9 cellular contexts compared by ENCODE assay signal in the genomic region with DNA sequence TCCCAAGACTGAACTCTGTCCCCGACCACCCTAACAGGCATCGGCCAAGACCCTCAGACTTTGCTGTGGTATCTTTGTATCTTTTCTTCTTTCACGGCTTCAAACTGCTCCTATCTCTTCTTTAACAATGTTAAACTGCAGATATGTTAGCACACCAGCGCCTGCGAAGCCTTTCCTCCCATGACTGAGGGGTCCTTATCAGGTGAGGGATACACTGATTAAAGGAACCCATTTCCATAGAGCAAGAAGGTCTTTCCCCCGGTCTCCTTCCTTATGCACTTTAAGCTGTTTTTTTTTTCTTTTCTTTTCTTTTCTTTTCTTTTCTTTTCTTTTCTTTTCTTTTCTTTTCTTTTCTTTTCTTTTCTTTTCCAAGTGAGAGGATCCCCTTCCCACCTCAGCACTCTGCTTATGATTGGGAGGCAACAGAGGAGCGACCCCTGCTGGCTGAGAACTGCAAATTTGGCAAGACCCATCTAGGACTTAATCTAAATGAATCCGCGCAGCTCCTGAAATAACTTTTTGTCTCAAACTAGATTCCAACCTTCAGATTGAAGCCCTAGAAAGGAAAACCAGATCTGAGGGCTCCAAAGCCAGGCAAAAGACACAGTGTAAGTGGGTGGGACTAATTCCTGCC.
DNase-seq lines count a peak whose midpoint lies in the region; ATAC-seq and TF ChIP-seq lines count a peak whose summit lies in the region.
"Had no signal": no experiment of that assay in that cellular context is flagged by ENCODE, and none has a peak within 500 bp of the region (broad histone marks: within the 10 kb centered on the region; RNA-seq: fewer than 3 reads in every experiment).

No MANE protein-coding gene starts in this region.

- 0 out of 3 replicates have a peak, but pooled peaks have one; percentile 53 for ATAC-seq in SK-N-SH treated with all-trans-retinoic acid at 6 μM for 48 hours
- ATAC-seq in left cardiac atrium: no peak
- no peak for ATAC-seq in GM19324 (IDR thresholded peaks at IDR 0.05; ENCODE audit: low FRiP score, unreplicated experiment)
- no peak for ATAC-seq in HG03457 (IDR thresholded peaks at IDR 0.05; ENCODE audit: unreplicated experiment)
- ATAC-seq: left colon had no signal

- TF ChIP-seq CTCF in GM13976 (IDR thresholded peaks at IDR 0.05; ENCODE audit: borderline replicate concordance, control extremely low read depth, extremely low read depth, insufficient read depth, missing control alignments): peak; percentile 63

- intact Hi-C loops in left cardiac atrium (cut with DNase I): no loop called here

- in situ Hi-C loops in GM13976 (cut with MboI; ENCODE audit: low sequenced_read_pairs, unreplicated experiment): no loop called here

- DNase-seq in A172 (ENCODE audit: low spot score) (peak; percentile 19), GM13976 (ENCODE audit: low spot score) (no peak), left cardiac atrium (peak; percentile 44), DMS79 (lab: John Stamatoyannopoulos, UW) (no peak), NCI-H524 treated with DMSO at 0.1 percent for 48 hours (lab: John Stamatoyannopoulos, UW) (no peak)

TF ChIP-seq in SK-N-SH treated with all-trans-retinoic acid at 6 μM for 48 hours, 23 proteins besides CTCF, POLR2A, EP300 and RAD21:
- TF ChIP-seq ZNF565 (CRISPR knock-in tag; conservative IDR thresholded peaks at IDR 0.05; ENCODE audit: low read depth) (no peak), ZFP30 (CRISPR knock-in tag; IDR thresholded peaks at IDR 0.05) (no peak), ZC3H10 (CRISPR knock-in tag; IDR thresholded peaks at IDR 0.05) (no peak), TCF4 (CRISPR knock-in tag; IDR thresholded peaks at IDR 0.05; ENCODE audit: borderline replicate concordance) (no peak), RARB (CRISPR knock-in tag; IDR thresholded peaks at IDR 0.05) (no peak), OSR1 (CRISPR knock-in tag; IDR thresholded peaks at IDR 0.05) (no peak), ISL1 (CRISPR knock-in tag; IDR thresholded peaks at IDR 0.05) (no peak)
- TF ChIP-seq, protein P1, sequence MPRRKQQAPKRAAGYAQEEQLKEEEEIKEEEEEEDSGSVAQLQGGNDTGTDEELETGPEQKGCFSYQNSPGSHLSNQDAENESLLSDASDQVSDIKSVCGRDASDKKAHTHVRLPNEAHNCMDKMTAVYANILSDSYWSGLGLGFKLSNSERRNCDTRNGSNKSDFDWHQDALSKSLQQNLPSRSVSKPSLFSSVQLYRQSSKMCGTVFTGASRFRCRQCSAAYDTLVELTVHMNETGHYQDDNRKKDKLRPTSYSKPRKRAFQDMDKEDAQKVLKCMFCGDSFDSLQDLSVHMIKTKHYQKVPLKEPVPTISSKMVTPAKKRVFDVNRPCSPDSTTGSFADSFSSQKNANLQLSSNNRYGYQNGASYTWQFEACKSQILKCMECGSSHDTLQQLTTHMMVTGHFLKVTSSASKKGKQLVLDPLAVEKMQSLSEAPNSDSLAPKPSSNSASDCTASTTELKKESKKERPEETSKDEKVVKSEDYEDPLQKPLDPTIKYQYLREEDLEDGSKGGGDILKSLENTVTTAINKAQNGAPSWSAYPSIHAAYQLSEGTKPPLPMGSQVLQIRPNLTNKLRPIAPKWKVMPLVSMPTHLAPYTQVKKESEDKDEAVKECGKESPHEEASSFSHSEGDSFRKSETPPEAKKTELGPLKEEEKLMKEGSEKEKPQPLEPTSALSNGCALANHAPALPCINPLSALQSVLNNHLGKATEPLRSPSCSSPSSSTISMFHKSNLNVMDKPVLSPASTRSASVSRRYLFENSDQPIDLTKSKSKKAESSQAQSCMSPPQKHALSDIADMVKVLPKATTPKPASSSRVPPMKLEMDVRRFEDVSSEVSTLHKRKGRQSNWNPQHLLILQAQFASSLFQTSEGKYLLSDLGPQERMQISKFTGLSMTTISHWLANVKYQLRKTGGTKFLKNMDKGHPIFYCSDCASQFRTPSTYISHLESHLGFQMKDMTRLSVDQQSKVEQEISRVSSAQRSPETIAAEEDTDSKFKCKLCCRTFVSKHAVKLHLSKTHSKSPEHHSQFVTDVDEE (CRISPR knock-in tag; IDR thresholded peaks at IDR 0.05): no peak
- TF ChIP-seq, protein P2, sequence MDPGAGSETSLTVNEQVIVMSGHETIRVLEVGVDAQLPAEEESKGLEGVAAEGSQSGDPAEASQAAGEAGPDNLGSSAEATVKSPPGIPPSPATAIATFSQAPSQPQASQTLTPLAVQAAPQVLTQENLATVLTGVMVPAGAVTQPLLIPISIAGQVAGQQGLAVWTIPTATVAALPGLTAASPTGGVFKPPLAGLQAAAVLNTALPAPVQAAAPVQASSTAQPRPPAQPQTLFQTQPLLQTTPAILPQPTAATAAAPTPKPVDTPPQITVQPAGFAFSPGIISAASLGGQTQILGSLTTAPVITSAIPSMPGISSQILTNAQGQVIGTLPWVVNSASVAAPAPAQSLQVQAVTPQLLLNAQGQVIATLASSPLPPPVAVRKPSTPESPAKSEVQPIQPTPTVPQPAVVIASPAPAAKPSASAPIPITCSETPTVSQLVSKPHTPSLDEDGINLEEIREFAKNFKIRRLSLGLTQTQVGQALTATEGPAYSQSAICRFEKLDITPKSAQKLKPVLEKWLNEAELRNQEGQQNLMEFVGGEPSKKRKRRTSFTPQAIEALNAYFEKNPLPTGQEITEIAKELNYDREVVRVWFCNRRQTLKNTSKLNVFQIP (CRISPR knock-in tag; IDR thresholded peaks at IDR 0.05; ENCODE audit: borderline replicate concordance, low read depth): no peak
- TF ChIP-seq, protein P3, sequence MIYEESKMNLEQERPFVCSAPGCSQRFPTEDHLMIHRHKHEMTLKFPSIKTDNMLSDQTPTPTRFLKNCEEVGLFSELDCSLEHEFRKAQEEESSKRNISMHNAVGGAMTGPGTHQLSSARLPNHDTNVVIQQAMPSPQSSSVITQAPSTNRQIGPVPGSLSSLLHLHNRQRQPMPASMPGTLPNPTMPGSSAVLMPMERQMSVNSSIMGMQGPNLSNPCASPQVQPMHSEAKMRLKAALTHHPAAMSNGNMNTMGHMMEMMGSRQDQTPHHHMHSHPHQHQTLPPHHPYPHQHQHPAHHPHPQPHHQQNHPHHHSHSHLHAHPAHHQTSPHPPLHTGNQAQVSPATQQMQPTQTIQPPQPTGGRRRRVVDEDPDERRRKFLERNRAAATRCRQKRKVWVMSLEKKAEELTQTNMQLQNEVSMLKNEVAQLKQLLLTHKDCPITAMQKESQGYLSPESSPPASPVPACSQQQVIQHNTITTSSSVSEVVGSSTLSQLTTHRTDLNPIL (CRISPR knock-in tag; IDR thresholded peaks at IDR 0.05; ENCODE audit: low read depth): no peak

Comparison
In these comparisons a context has a peak if more than half of its experiments do, and no peak if none do; other contexts are left out.
1. DNase-seq: peak in A172 (single experiment) and left cardiac atrium (single experiment); none in GM13976 (single experiment), DMS79 (single experiment) and NCI-H524 treated with DMSO at 0.1 percent for 48 hours (single experiment).